Comparison of ENCODE assay signal across 10 cellular contexts in the genomic region with DNA sequence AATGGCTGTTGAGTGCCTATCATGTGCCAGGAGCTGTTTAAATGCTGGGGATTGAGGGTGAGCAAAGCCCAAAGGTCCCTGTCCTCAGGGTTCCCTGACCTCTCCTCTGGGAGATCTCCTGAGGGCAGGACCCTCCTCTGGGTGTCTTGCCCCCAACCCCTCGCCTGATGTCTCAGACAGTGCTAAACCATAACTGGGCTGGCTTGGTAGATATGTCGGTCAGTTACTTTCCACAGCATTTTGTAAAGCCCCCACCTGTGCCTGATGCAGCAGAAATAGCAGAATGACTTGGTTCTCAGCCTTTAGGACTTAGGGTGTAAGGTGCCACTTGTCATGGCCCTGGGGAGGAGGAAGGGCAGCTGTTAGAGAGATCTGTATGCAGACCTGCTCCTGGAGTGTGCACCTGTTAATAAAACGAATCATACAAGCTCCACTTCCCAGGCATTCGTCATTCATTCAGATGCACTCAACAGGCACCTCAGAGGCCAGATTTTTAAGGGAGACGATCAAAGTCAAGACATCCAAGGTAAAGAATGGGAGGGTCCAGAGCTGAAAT.
DNase-seq lines count a peak whose midpoint lies in the region; ATAC-seq, FAIRE-seq and TF ChIP-seq lines count a peak whose summit lies in the region.
"Had no signal": no experiment of that assay in that cellular context is flagged by ENCODE, and none has a peak within 500 bp of the region (broad histone marks: within the 10 kb centered on the region; RNA-seq: fewer than 3 reads in every experiment).

No MANE protein-coding gene starts in this region.

- intact Hi-C loops in heart left ventricle (cut with DNase I) (loop anchor here in 4 of 10 donors (5.0 to 10.0 kb wide), 5 partner anchors 45 to 138 kb away; a partner anchor contains a TSS), Right ventricle myocardium superior (cut with DNase I) (no loop called here)

- no peak overlapping the region for H3K4me2 ChIP-seq in hepatocyte

- peaks cover 0 to 52% (median 24%) of the 10 kb centered on the region in 12 donors for H3K4me1 ChIP-seq in heart left ventricle
- H3K4me1 ChIP-seq in hepatocyte (ENCODE audit: insufficient read depth): peaks cover 7% of the 10 kb centered on the region

- no peak overlapping the region for H3K4me3 ChIP-seq in heart left ventricle
- no peak overlapping the region for H3K4me3 ChIP-seq in hepatocyte

- 85 to 90% (median 86%) methylated on average over 5 of the region's 5 CpGs for WGBS in heart left ventricle, 4 donors
- 85% methylated on average over 5 of the region's 5 CpGs for WGBS in hepatocyte (ENCODE audit: low lambda C conversion rate, missing lambda C conversion rate)

- H3K9me2 ChIP-seq in hepatocyte (replicated peaks; ENCODE audit: insufficient read depth): no peaks in the 10 kb centered on the region

- DNase-seq in heart left ventricle (no peak), Right ventricle myocardium superior (no peak), hepatocyte (ENCODE audit: low spot score) (no peak), urothelium cell line (ENCODE audit: low spot score) (peak; percentile 29)

- ATAC-seq in heart left ventricle: peak in 1 of 4 donors; percentile 1
- no peak for ATAC-seq in Right ventricle myocardium superior (ENCODE audit: poor library complexity)
- ATAC-seq in SK-N-SH treated with all-trans-retinoic acid at 6 μM for 48 hours: peak; percentile 58
- no peak for ATAC-seq in HG02763 (IDR thresholded peaks at IDR 0.05; ENCODE audit: unreplicated experiment)
- ATAC-seq in HG03139 (IDR thresholded peaks at IDR 0.05; ENCODE audit: unreplicated experiment): no peak
- no peak for ATAC-seq in GM18861 (IDR thresholded peaks at IDR 0.05; ENCODE audit: unreplicated experiment)

- H3K9me3 ChIP-seq in heart left ventricle (no peaks in the 10 kb centered on the region), hepatocyte (ENCODE audit: low read depth) (no peaks in the 10 kb centered on the region)

- H3K36me3 ChIP-seq in heart left ventricle (peaks cover 0 to 6% (median 0%) of the 10 kb centered on the region in 9 donors), hepatocyte (replicated peaks; ENCODE audit: insufficient read depth, low read depth) (no peaks in the 10 kb centered on the region)

- H2AFZ ChIP-seq in hepatocyte: no peak overlapping the region

- no peaks in the 10 kb centered on the region for H3K79me2 ChIP-seq in hepatocyte

- TF ChIP-seq CTCF in heart left ventricle (IDR thresholded peaks at IDR 0.05): no peak
- no peak for TF ChIP-seq CTCF in hepatocyte (IDR thresholded peaks at IDR 0.05; ENCODE audit: poor library complexity)

- no peak for TF ChIP-seq POLR2A in heart left ventricle (IDR thresholded peaks at IDR 0.05)

- FAIRE-seq in urothelium cell line (lab: Jason Lieb, UNC): no peak
- FAIRE-seq: frontal cortex had no signal

- H4K20me1 ChIP-seq in hepatocyte (ENCODE audit: insufficient read depth, poor library complexity, severe bottlenecking): no peaks in the 10 kb centered on the region

- H3K27me3 ChIP-seq in heart left ventricle (no peaks in the 10 kb centered on the region), hepatocyte (no peaks in the 10 kb centered on the region)

- peak overlapping the region; percentile 49 to 95 (median 84) for H3K27ac ChIP-seq in heart left ventricle
- H3K27ac ChIP-seq in hepatocyte: peak overlapping the region; percentile 62
- H3K27ac ChIP-seq: C4-2B had no signal

TF ChIP-seq in SK-N-SH treated with all-trans-retinoic acid at 6 μM for 48 hours, 23 proteins besides CTCF, POLR2A, EP300 and RAD21:
- TF ChIP-seq ZNF70 (CRISPR knock-in tag; IDR thresholded peaks at IDR 0.05) (no peak), ZC3H10 (CRISPR knock-in tag; IDR thresholded peaks at IDR 0.05) (no peak), TCF4 (CRISPR knock-in tag; IDR thresholded peaks at IDR 0.05; ENCODE audit: borderline replicate concordance) (no peak), ZNF8 (CRISPR knock-in tag; IDR thresholded peaks at IDR 0.05) (no peak), TOX (CRISPR knock-in tag; IDR thresholded peaks at IDR 0.05; ENCODE audit: borderline replicate concordance) (no peak)
- TF ChIP-seq, protein P1, sequence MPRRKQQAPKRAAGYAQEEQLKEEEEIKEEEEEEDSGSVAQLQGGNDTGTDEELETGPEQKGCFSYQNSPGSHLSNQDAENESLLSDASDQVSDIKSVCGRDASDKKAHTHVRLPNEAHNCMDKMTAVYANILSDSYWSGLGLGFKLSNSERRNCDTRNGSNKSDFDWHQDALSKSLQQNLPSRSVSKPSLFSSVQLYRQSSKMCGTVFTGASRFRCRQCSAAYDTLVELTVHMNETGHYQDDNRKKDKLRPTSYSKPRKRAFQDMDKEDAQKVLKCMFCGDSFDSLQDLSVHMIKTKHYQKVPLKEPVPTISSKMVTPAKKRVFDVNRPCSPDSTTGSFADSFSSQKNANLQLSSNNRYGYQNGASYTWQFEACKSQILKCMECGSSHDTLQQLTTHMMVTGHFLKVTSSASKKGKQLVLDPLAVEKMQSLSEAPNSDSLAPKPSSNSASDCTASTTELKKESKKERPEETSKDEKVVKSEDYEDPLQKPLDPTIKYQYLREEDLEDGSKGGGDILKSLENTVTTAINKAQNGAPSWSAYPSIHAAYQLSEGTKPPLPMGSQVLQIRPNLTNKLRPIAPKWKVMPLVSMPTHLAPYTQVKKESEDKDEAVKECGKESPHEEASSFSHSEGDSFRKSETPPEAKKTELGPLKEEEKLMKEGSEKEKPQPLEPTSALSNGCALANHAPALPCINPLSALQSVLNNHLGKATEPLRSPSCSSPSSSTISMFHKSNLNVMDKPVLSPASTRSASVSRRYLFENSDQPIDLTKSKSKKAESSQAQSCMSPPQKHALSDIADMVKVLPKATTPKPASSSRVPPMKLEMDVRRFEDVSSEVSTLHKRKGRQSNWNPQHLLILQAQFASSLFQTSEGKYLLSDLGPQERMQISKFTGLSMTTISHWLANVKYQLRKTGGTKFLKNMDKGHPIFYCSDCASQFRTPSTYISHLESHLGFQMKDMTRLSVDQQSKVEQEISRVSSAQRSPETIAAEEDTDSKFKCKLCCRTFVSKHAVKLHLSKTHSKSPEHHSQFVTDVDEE (CRISPR knock-in tag; IDR thresholded peaks at IDR 0.05): no peak
